8 cellular contexts compared by ENCODE assay signal in the genomic region with DNA sequence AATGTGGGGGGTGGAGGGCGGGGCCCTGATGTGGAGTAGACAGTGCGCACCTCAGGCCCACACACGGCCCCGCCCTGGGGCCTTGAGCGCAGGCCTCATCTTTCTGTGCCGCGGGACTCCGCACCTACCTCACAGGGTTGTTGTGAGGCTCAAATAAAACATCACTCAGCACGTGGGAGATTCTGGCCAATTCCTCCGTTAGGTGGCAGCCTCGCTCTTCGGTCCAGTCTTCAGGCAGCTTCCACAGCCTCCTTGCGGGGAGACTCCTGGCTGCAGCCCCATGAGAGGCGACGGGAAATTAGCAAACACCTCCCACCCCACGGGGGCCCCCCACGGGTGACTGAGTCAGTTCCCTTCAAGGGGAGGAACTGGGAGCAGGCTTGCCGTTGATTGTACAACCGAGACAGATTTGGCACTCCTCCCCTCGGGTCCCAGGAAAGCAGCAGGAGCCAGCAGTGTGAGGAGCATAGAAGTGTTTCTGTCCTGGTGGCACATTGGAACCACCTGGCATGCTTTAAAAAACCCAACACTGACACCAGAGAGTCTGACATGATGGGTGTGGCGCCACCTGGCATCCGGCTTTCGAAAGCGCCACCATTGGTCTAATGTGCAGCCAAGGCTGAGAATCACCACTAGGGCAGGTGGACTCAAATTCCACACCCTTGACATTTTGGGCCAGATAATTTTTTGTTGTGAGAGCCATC. TPM values are rescaled to one million over a fixed set of nuclear protein-coding genes. Genes with fewer than 3 reads are reported as not detected.
A peak's percentile ranks its signal among the peaks of the same experiment; 100 is the strongest.
DNase-seq lines count a peak whose midpoint lies in the region; ATAC-seq and TF ChIP-seq lines count a peak whose summit lies in the region.

No MANE protein-coding gene starts in this region.

- H3K4me2 ChIP-seq in mesenchymal stem cell (ENCODE audit: low read length, poor library complexity, severe bottlenecking) = no peak overlapping the region

- H3K4me3 ChIP-seq in A673 (ENCODE audit: low read depth, low read length, poor library complexity, severe bottlenecking) (no peak overlapping the region), mesenchymal stem cell (ENCODE audit: insufficient read depth in 1 of 2, low read depth in 1 of 2, low read length in 2 of 2) (peak overlapping the region in 1 of 2 experiments; percentile 49)

- no peak overlapping the region for H3K14ac ChIP-seq in mesenchymal stem cell (ENCODE audit: low read length in 2 of 2)

- H2BK5ac ChIP-seq in mesenchymal stem cell (ENCODE audit: low read depth, low read length, poor library complexity, severe bottlenecking) = no peak overlapping the region

- H3K9ac ChIP-seq in mesenchymal stem cell (ENCODE audit: low read length) = peak overlapping the region; percentile 39

- H3K4me1 ChIP-seq in A673 (ENCODE audit: insufficient read depth, low read length, poor library complexity, severe bottlenecking) = no peaks in the 10 kb centered on the region
- peaks cover 8% of the 10 kb centered on the region for H3K4me1 ChIP-seq in mesenchymal stem cell (ENCODE audit: control insufficient read depth, insufficient read depth, low read depth, low read length)

- no TSS peak for BruUV-seq in A673 (replicated peaks; lab: Mats Ljungman, UMichigan)

- H4K8ac ChIP-seq in mesenchymal stem cell (ENCODE audit: low read length) = peak overlapping the region; percentile 48

- H2AFZ ChIP-seq in mesenchymal stem cell (ENCODE audit: low read depth, low read length) = peak overlapping the region; percentile 7

- no peaks in the 10 kb centered on the region for H3K9me3 ChIP-seq in A673 (ENCODE audit: low read depth, low read length, poor library complexity, severe bottlenecking)
- no peaks in the 10 kb centered on the region for H3K9me3 ChIP-seq in mesenchymal stem cell (ENCODE audit: control insufficient read depth, low read length)

- H2AK5ac ChIP-seq in mesenchymal stem cell (ENCODE audit: low read length, severe bottlenecking) = no peak overlapping the region

- CTCF ChIA-PET in A673 (lab: Charles Lee) = no interaction called here

- H3K27me3 ChIP-seq in A673 (replicated peaks; ENCODE audit: insufficient read depth, low read depth, low read length, poor library complexity) = no peaks in the 10 kb centered on the region
- peaks cover 0 to 13% of the 10 kb centered on the region in 2 experiments for H3K27me3 ChIP-seq in mesenchymal stem cell (ENCODE audit: control insufficient read depth in 1 of 2, insufficient read depth in 1 of 2, low read length in 2 of 2)

- H3K36me3 ChIP-seq in A673 (ENCODE audit: insufficient read depth, low read length, poor library complexity, severe bottlenecking) (no peaks in the 10 kb centered on the region), mesenchymal stem cell (ENCODE audit: control insufficient read depth in 1 of 2, insufficient read depth in 2 of 2, low read depth in 1 of 2, low read length in 2 of 2) (peaks cover 0 to 8% of the 10 kb centered on the region in 2 experiments)

- intact Hi-C loops in A673 (cut with micrococcal nuclease; ENCODE audit: unreplicated experiment) = no loop called here

- no peak overlapping the region for H4K91ac ChIP-seq in mesenchymal stem cell (ENCODE audit: low read length)

- H3K18ac ChIP-seq in mesenchymal stem cell (ENCODE audit: low read depth in 1 of 2, low read length in 2 of 2) = no peak overlapping the region

- H2BK12ac ChIP-seq in mesenchymal stem cell (ENCODE audit: low read length in 2 of 2) = peak overlapping the region in 1 of 2 experiments; percentile 47

- DNase-seq in A673 (ENCODE audit: low spot score) (peak; percentile 32), GM20000 (ENCODE audit: low spot score) (no peak), NCI-H748 (lab: John Stamatoyannopoulos, UW; ENCODE audit: unreplicated experiment) (peak; percentile 91), dedifferentiated amniotic fluid mesenchymal stem cell (ENCODE audit: extremely low spot score) (peak; percentile 30), mesenchymal stem cell (peak; percentile 70)
- no peak for DNase-seq in stimulated activated naive CD4-positive, alpha-beta T cell treated with Interleukin-2 at 50 U/mL for 16 hours (lab: John Stamatoyannopoulos, UW)
- DNase-seq in stimulated activated CD4-positive, alpha-beta T cell treated with anti-CD3 and anti-CD28 coated beads, Interleukin-15, amount 100 ng/mL, for 24 hours = no peak

- H2BK15ac ChIP-seq in mesenchymal stem cell (ENCODE audit: low read depth, poor library complexity, severe bottlenecking) = peak overlapping the region; percentile 75

- 57% methylated on average over 24 of the region's 24 CpGs for WGBS in mesenchymal stem cell

- POLR2A ChIA-PET in A673 (lab: Charles Lee; ENCODE audit: low non-redundant PET) = no interaction called here

- no peak overlapping the region for H3K4ac ChIP-seq in mesenchymal stem cell (ENCODE audit: low read depth in 1 of 2, low read length in 2 of 2)

- peak; percentile 45 for TF ChIP-seq CTCF in A673 (conservative IDR thresholded peaks at IDR 0.05; ENCODE audit: low read depth, low read length)
- TF ChIP-seq CTCF in GM20000 (IDR thresholded peaks at IDR 0.05; ENCODE audit: extremely low read depth, missing control alignments) = peak; percentile 11

- ATAC-seq in GM19023 (IDR thresholded peaks at IDR 0.05; ENCODE audit: unreplicated experiment) = no peak

- H2BK120ac ChIP-seq in mesenchymal stem cell (ENCODE audit: low read depth, low read length) = no peak overlapping the region

- no peak overlapping the region for H3K23ac ChIP-seq in mesenchymal stem cell (ENCODE audit: low read length in 2 of 2)

- H3K27ac ChIP-seq in A673 (ENCODE audit: low read depth, low read length, poor library complexity, severe bottlenecking) (no peak overlapping the region), mesenchymal stem cell (ENCODE audit: low read length, poor library complexity, severe bottlenecking) (no peak overlapping the region)

- H3K79me1 ChIP-seq in mesenchymal stem cell (replicated peaks; ENCODE audit: low read length, poor library complexity, severe bottlenecking) = peaks cover 24% of the 10 kb centered on the region

RNA-seq across cellular contexts. Expression of a gene that starts 7.6 kb away (rescaled TPM):
- total RNA-seq in A673 (2021) = 5.7 and 6.5 TPM in 2 replicates
- polyA plus RNA-seq in mesenchymal stem cell (2013, experiment 1 of 2) = 1.3 TPM
- 1.2 TPM for polyA plus RNA-seq in mesenchymal stem cell (2013, experiment 2 of 2)

RNA-seq across cellular contexts. Expression of a gene that starts 17.3 kb away (rescaled TPM):
- 5.3 and 8.1 TPM in 2 replicates for total RNA-seq in A673 (2021)
- 2.6 TPM for polyA plus RNA-seq in mesenchymal stem cell (2013, experiment 1 of 2)
- polyA plus RNA-seq in mesenchymal stem cell (2013, experiment 2 of 2) = 2.4 TPM

Comparison
In these comparisons a context has a peak if more than half of its experiments do, and no peak if none do; other contexts are left out.
1. DNase-seq: peak in A673 (single experiment), NCI-H748 (single experiment), dedifferentiated amniotic fluid mesenchymal stem cell (single experiment) and mesenchymal stem cell (single experiment); none in GM20000 (single experiment), stimulated activated naive CD4-positive, alpha-beta T cell treated with Interleukin-2 at 50 U/mL for 16 hours (single experiment) and stimulated activated CD4-positive, alpha-beta T cell treated with anti-CD3 and anti-CD28 coated beads, Interleukin-15, amount 100 ng/mL, for 24 hours (single experiment).